12 cellular contexts compared by ENCODE assay signal in genomic region chr5:147170603-147171002, GRCh38.
A peak's percentile ranks its signal among the peaks of the same experiment; 100 is the strongest.
DNase-seq lines count a peak whose midpoint lies in the region; ATAC-seq and TF ChIP-seq lines count a peak whose summit lies in the region.
"Had no signal": no experiment of that assay in that cellular context is flagged by ENCODE, and none has a peak within 500 bp of the region (broad histone marks: within the 10 kb centered on the region; RNA-seq: fewer than 3 reads in every experiment).

No MANE protein-coding gene starts in this region.

- no peak overlapping the region for H3K27ac Mint-ChIP-seq in stimulated activated effector memory CD8-positive, alpha-beta T cell treated with anti-CD3 and anti-CD28 coated beads, Interleukin-12 subunit alpha, Interleukin-12 subunit beta, amount 100 ng/mL, for 72 hours
- no peak overlapping the region for H3K27ac Mint-ChIP-seq in stimulated activated naive B cell treated with anti-CD40 and anti-IgM and Interleukin-4, amounts not matched to agents 10 μg/mL and 1 μg/mL and 100 μg/mL, for 72 hours
- H3K27ac Mint-ChIP-seq: activated naive CD8-positive, alpha-beta T cell treated with anti-CD3 and anti-CD28 coated beads, Interleukin-2, amount 50 U/mL, for 24 hours had no signal

- CTCF ChIA-PET in OCI-LY7 (lab: Charles Lee; ENCODE audit: unreplicated experiment), result no interaction called here

- H3K36me3 ChIP-seq in OCI-LY7 (ENCODE audit: insufficient read depth, low read length), result no peaks in the 10 kb centered on the region
- H3K36me3 ChIP-seq: esophagus muscularis mucosa had no signal

- peak overlapping the region; percentile 45 for H3K4me2 ChIP-seq in OCI-LY7 (ENCODE audit: low read length)
- H3K4me2 ChIP-seq: PC-9 had no signal

- no peak overlapping the region for H3K4me3 ChIP-seq in OCI-LY7 (ENCODE audit: low read depth, low read length, poor library complexity, severe bottlenecking)
- H3K4me3 ChIP-seq: esophagus muscularis mucosa, PC-9 had no signal

- H3K9me3 Mint-ChIP-seq in stimulated activated effector memory CD8-positive, alpha-beta T cell treated with anti-CD3 and anti-CD28 coated beads, Interleukin-12 subunit alpha, Interleukin-12 subunit beta, amount 100 ng/mL, for 72 hours, result no peaks in the 10 kb centered on the region
- peaks cover 0 to 4% of the 10 kb centered on the region in 2 donors for H3K9me3 Mint-ChIP-seq in stimulated activated naive B cell treated with anti-CD40 and anti-IgM and Interleukin-4, amounts not matched to agents 10 μg/mL and 1 μg/mL and 100 μg/mL, for 72 hours
- H3K9me3 Mint-ChIP-seq: activated naive CD8-positive, alpha-beta T cell treated with anti-CD3 and anti-CD28 coated beads, Interleukin-2, amount 50 U/mL, for 24 hours had no signal

- H3K4me3 Mint-ChIP-seq in stimulated activated effector memory CD8-positive, alpha-beta T cell treated with anti-CD3 and anti-CD28 coated beads, Interleukin-12 subunit alpha, Interleukin-12 subunit beta, amount 100 ng/mL, for 72 hours, result no peak overlapping the region
- H3K4me3 Mint-ChIP-seq in stimulated activated naive B cell treated with anti-CD40 and anti-IgM and Interleukin-4, amounts not matched to agents 10 μg/mL and 1 μg/mL and 100 μg/mL, for 72 hours, result no peak overlapping the region
- H3K4me3 Mint-ChIP-seq: activated naive CD8-positive, alpha-beta T cell treated with anti-CD3 and anti-CD28 coated beads, Interleukin-2, amount 50 U/mL, for 24 hours had no signal

- H3K4me1 Mint-ChIP-seq in stimulated activated effector memory CD8-positive, alpha-beta T cell treated with anti-CD3 and anti-CD28 coated beads, Interleukin-12 subunit alpha, Interleukin-12 subunit beta, amount 100 ng/mL, for 72 hours, result no peaks in the 10 kb centered on the region
- H3K4me1 Mint-ChIP-seq in stimulated activated naive B cell treated with anti-CD40 and anti-IgM and Interleukin-4, amounts not matched to agents 10 μg/mL and 1 μg/mL and 100 μg/mL, for 72 hours, result no peaks in the 10 kb centered on the region
- H3K4me1 Mint-ChIP-seq: activated naive CD8-positive, alpha-beta T cell treated with anti-CD3 and anti-CD28 coated beads, Interleukin-2, amount 50 U/mL, for 24 hours had no signal

- POLR2A ChIA-PET in OCI-LY7 (lab: Charles Lee), result no interaction called here

- H3K9me2 ChIP-seq in OCI-LY7 (ENCODE audit: insufficient read depth, low read length), result no peaks in the 10 kb centered on the region

- DNase-seq in OCI-LY7 (ENCODE audit: low spot score) (peak; percentile 33), left cardiac atrium (no peak), left colon (no peak)
- DNase-seq in stimulated activated effector memory CD8-positive, alpha-beta T cell treated with anti-CD3 and anti-CD28 coated beads, Interleukin-12 subunit alpha, Interleukin-12 subunit beta, amount 100 ng/mL, for 72 hours (ENCODE audit: low spot score in 2 of 2), result no peak
- no peak for DNase-seq in activated CD8-positive, alpha-beta memory T cell treated with anti-CD3 and anti-CD28 coated beads, Interleukin-2, amount 50 U/mL, for 4 hours
- DNase-seq in stimulated activated naive B cell treated with anti-CD40 and anti-IgM and Interleukin-4, amounts not matched to agents 10 μg/mL and 1 μg/mL and 100 μg/mL, for 72 hours, result no peak
- DNase-seq: activated naive CD8-positive, alpha-beta T cell treated with anti-CD3 and anti-CD28 coated beads, Interleukin-2, amount 50 U/mL, for 24 hours; DMS79 had no signal

- peaks cover 16% of the 10 kb centered on the region for H3K4me1 ChIP-seq in OCI-LY7 (ENCODE audit: insufficient read depth, low read length, poor library complexity, severe bottlenecking)

- H3K9me3 ChIP-seq in OCI-LY7 (ENCODE audit: low read length), result no peaks in the 10 kb centered on the region
- H3K9me3 ChIP-seq: esophagus muscularis mucosa had no signal

- H3K79me2 ChIP-seq in OCI-LY7 (ENCODE audit: insufficient read depth, low read depth, low read length), result no peaks in the 10 kb centered on the region

- TF ChIP-seq CTCF in OCI-LY7 (conservative IDR thresholded peaks at IDR 0.05; ENCODE audit: low read length), result no peak

- no peaks in the 10 kb centered on the region for H3K36me3 Mint-ChIP-seq in stimulated activated effector memory CD8-positive, alpha-beta T cell treated with anti-CD3 and anti-CD28 coated beads, Interleukin-12 subunit alpha, Interleukin-12 subunit beta, amount 100 ng/mL, for 72 hours
- no peaks in the 10 kb centered on the region for H3K36me3 Mint-ChIP-seq in stimulated activated naive B cell treated with anti-CD40 and anti-IgM and Interleukin-4, amounts not matched to agents 10 μg/mL and 1 μg/mL and 100 μg/mL, for 72 hours

- no TSS peak for BruUV-seq in OCI-LY7 (replicated peaks; lab: Mats Ljungman, UMichigan)

- peaks cover 5 to 6% of the 10 kb centered on the region in 2 donors for H3K27me3 Mint-ChIP-seq in stimulated activated naive B cell treated with anti-CD40 and anti-IgM and Interleukin-4, amounts not matched to agents 10 μg/mL and 1 μg/mL and 100 μg/mL, for 72 hours
- H3K27me3 Mint-ChIP-seq: activated naive CD8-positive, alpha-beta T cell treated with anti-CD3 and anti-CD28 coated beads, Interleukin-2, amount 50 U/mL, for 24 hours had no signal

- peak overlapping the region; percentile 55 for H3K27ac ChIP-seq in OCI-LY7 (ENCODE audit: low read depth, low read length, poor library complexity, severe bottlenecking)
- H3K27ac ChIP-seq: esophagus muscularis mucosa, PC-9 had no signal

- H2AFZ ChIP-seq in OCI-LY7 (ENCODE audit: low read length), result 0 out of 2 replicates have a peak overlapping the region, but pooled peaks have one; percentile 36
- H2AFZ ChIP-seq: PC-9 had no signal

- H4K20me1 ChIP-seq in OCI-LY7 (ENCODE audit: insufficient read depth, low read length), result no peaks in the 10 kb centered on the region

- ATAC-seq in GM19397 (IDR thresholded peaks at IDR 0.05; ENCODE audit: unreplicated experiment) (peak; percentile 67), HG03095 (IDR thresholded peaks at IDR 0.05; ENCODE audit: unreplicated experiment) (peak; percentile 50), left cardiac atrium (no peak), left colon (no peak)
- peak; percentile 51 for ATAC-seq in stimulated activated effector memory CD8-positive, alpha-beta T cell treated with anti-CD3 and anti-CD28 coated beads, Interleukin-12 subunit alpha, Interleukin-12 subunit beta, amount 100 ng/mL, for 72 hours
- ATAC-seq in stimulated activated naive B cell treated with anti-CD40 and anti-IgM and Interleukin-4, amounts not matched to agents 10 μg/mL and 1 μg/mL and 100 μg/mL, for 72 hours (replicated peaks), result no peak
- ATAC-seq: activated naive CD8-positive, alpha-beta T cell treated with anti-CD3 and anti-CD28 coated beads, Interleukin-2, amount 50 U/mL, for 24 hours had no signal

- intact Hi-C loops in OCI-LY7 (cut with micrococcal nuclease; ENCODE audit: unreplicated experiment), result no loop called here
- intact Hi-C loops in left cardiac atrium (cut with DNase I), result no loop called here
- intact Hi-C loops in left colon (cut with DNase I, micrococcal nuclease), result no loop called here

Comparison
In these comparisons a context has a peak if more than half of its experiments do, and no peak if none do; other contexts are left out.
1. ATAC-seq: peak in GM19397 (single experiment), HG03095 (single experiment) and stimulated activated effector memory CD8-positive, alpha-beta T cell treated with anti-CD3 and anti-CD28 coated beads, Interleukin-12 subunit alpha, Interleukin-12 subunit beta, amount 100 ng/mL, for 72 hours (single experiment); none in left cardiac atrium (0 of 2), left colon (single experiment) and stimulated activated naive B cell treated with anti-CD40 and anti-IgM and Interleukin-4, amounts not matched to agents 10 μg/mL and 1 μg/mL and 100 μg/mL, for 72 hours (0 of 2).